In the genomic region with DNA sequence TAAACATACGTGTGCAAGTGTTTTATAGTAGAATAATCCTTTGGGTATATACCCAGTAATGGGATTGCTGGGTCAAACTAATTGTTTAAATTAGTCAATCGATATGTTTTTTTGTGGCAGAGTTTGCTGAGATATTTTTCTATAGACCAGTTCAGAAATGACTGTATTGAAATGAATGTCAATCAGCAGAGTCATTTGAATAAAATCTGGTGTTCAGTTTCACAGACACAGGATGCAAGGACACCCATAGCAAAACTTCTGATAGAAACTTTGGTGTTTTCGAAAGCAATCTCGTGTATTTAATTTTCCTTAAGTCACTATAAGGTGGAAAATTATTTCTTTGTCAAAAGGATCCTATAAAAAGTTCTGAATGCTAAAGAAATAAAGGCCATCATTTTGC, we compare ENCODE assay signal across 18 cellular contexts.
"Had no signal": no experiment of that assay in that cellular context is flagged by ENCODE, and none has a peak within 500 bp of the region (broad histone marks: within the 10 kb centered on the region; RNA-seq: fewer than 3 reads in every experiment).

No MANE protein-coding gene starts in this region.

- H3K27ac Mint-ChIP-seq: nephron, progenitor cell of endocrine pancreas had no signal

- H3K27me3 Mint-ChIP-seq: progenitor cell of endocrine pancreas had no signal

- DNase-seq: effector CD4-positive, alpha-beta T cell; heart left ventricle; hippocampal formation; left colon; left ventricle myocardium superior; mesenchymal stem cell; midbrain; occipital lobe; pancreas; right cardiac atrium; small intestine; stimulated activated CD4-positive, alpha-beta T cell treated with anti-CD3 and anti-CD28 coated beads, Interleukin-12 subunit alpha, Interleukin-12 subunit beta, amount 100 ng/mL, for 4 hours; stimulated activated naive CD4-positive, alpha-beta T cell treated with Interleukin-2 at 50 U/mL for 16 hours; tibial artery; upper lobe of left lung; uterus had no signal

- H3K9me3 Mint-ChIP-seq: nephron had no signal

- H3K4me3 Mint-ChIP-seq: nephron had no signal

- ATAC-seq: heart left ventricle, left colon, left ventricle myocardium superior, pancreas, right cardiac atrium had no signal
